ENCODE assay signal across 14 cellular contexts in genomic region chr2:5549061-5549601, GRCh38.
DNase-seq lines count a peak whose midpoint lies in the region; TF ChIP-seq lines count a peak whose summit lies in the region.
"Had no signal": no experiment of that assay in that cellular context is flagged by ENCODE, and none has a peak within 500 bp of the region (broad histone marks: within the 10 kb centered on the region; RNA-seq: fewer than 3 reads in every experiment).

No MANE protein-coding gene starts in this region.

- peaks cover 10 to 12% of the 10 kb centered on the region in 2 donors for H3K4me1 ChIP-seq in thyroid gland
- H3K4me1 ChIP-seq: suprapubic skin had no signal

- H3K9me3 ChIP-seq in thyroid gland = no peaks in the 10 kb centered on the region

- intact Hi-C loops in thyroid gland (cut with DNase I) = no loop called here

- DNase-seq in NCI-H345 (lab: John Stamatoyannopoulos, UW) = peak; percentile 8
- DNase-seq in NCI-H345 treated with DMSO at 0.1 percent for 48 hours (lab: John Stamatoyannopoulos, UW; ENCODE audit: unreplicated experiment) = no peak
- peak; percentile 83 for DNase-seq in astrocyte of the cerebellum (ENCODE audit: low read depth)
- peak; percentile 89 for DNase-seq in left kidney (ENCODE audit: low read depth, low spot score)
- DNase-seq in thyroid gland = peak; percentile 52 to 54
- no peak for DNase-seq in T-helper 2 cell treated with Interferon-gamma antibody and Interleukin-4, amounts not matched to agents 5 μg/mL and 100 μg/mL, for 36 hours (ENCODE audit: low spot score)
- no peak for DNase-seq in amniotic stem cell (lab: John Stamatoyannopoulos, UW)
- no peak for DNase-seq in activated CD4-positive, alpha-beta T cell treated with anti-CD3 and anti-CD28 coated beads, Interleukin-2, amount 50 U/mL, for 4 hours
- DNase-seq: activated CD8-positive, alpha-beta memory T cell treated with anti-CD3 and anti-CD28 coated beads, Interleukin-2, amount 50 U/mL, for 4 hours; CD4-positive, alpha-beta memory T cell; mucosa of descending colon had no signal

- peaks cover 29% of the 10 kb centered on the region for H3K9me3 Mint-ChIP-seq in T-helper 2 cell treated with Interferon-gamma antibody and Interleukin-4, amounts not matched to agents 5 μg/mL and 100 μg/mL, for 36 hours

- H3K36me3 Mint-ChIP-seq in T-helper 2 cell treated with Interferon-gamma antibody and Interleukin-4, amounts not matched to agents 5 μg/mL and 100 μg/mL, for 36 hours (ENCODE audit: low read depth) = no peaks in the 10 kb centered on the region
- H3K36me3 Mint-ChIP-seq: CD4-positive, alpha-beta memory T cell; IgD-negative memory B cell had no signal

- peak overlapping the region; percentile 33 to 53 (median 34) for H3K27ac ChIP-seq in thyroid gland
- H3K27ac ChIP-seq: suprapubic skin had no signal

- TF ChIP-seq CTCF in astrocyte of the cerebellum (IDR thresholded peaks at IDR 0.05; ENCODE audit: low read depth, low read length, missing control alignments) = no peak
- no peak for TF ChIP-seq CTCF in thyroid gland (IDR thresholded peaks at IDR 0.05)

- H3K4me3 ChIP-seq in astrocyte of the cerebellum (ENCODE audit: low read depth, low read length) (no peak overlapping the region), thyroid gland (replicated peaks in 1 of 3) (no peak overlapping the region)
- H3K4me3 ChIP-seq: mucosa of descending colon, suprapubic skin had no signal

- no peak for TF ChIP-seq POLR2A in thyroid gland (IDR thresholded peaks at IDR 0.05)

- no peak overlapping the region for H3K4me3 Mint-ChIP-seq in T-helper 2 cell treated with Interferon-gamma antibody and Interleukin-4, amounts not matched to agents 5 μg/mL and 100 μg/mL, for 36 hours
- H3K4me3 Mint-ChIP-seq: CD4-positive, alpha-beta memory T cell; IgD-negative memory B cell had no signal

- H3K27ac Mint-ChIP-seq in T-helper 2 cell treated with Interferon-gamma antibody and Interleukin-4, amounts not matched to agents 5 μg/mL and 100 μg/mL, for 36 hours = no peak overlapping the region
- H3K27ac Mint-ChIP-seq: activated naive CD4-positive, alpha-beta T cell treated with anti-CD3 and anti-CD28 coated beads, Interleukin-2, amount 50 U/mL, for 72 hours; CD4-positive, alpha-beta memory T cell; IgD-negative memory B cell had no signal

- H3K4me1 Mint-ChIP-seq in T-helper 2 cell treated with Interferon-gamma antibody and Interleukin-4, amounts not matched to agents 5 μg/mL and 100 μg/mL, for 36 hours (ENCODE audit: low read depth) = no peaks in the 10 kb centered on the region
- H3K4me1 Mint-ChIP-seq: CD4-positive, alpha-beta memory T cell; IgD-negative memory B cell had no signal

- H3K36me3 ChIP-seq in thyroid gland = no peaks in the 10 kb centered on the region
- H3K36me3 ChIP-seq: suprapubic skin had no signal

- in situ Hi-C loops in astrocyte of the cerebellum (cut with HindIII; ENCODE audit: low sequenced_read_pairs) = no loop called here

- WGBS in thyroid gland, 2 donors = 43 to 60% methylated on average over 5 of the region's 5 CpGs

- no peaks in the 10 kb centered on the region for H3K27me3 Mint-ChIP-seq in T-helper 2 cell treated with Interferon-gamma antibody and Interleukin-4, amounts not matched to agents 5 μg/mL and 100 μg/mL, for 36 hours (ENCODE audit: low read depth)
- H3K27me3 Mint-ChIP-seq: CD4-positive, alpha-beta memory T cell; IgD-negative memory B cell had no signal

- no peaks in the 10 kb centered on the region for H3K27me3 ChIP-seq in thyroid gland

Comparison
In these comparisons a context has a peak if more than half of its experiments do, and no peak if none do; other contexts are left out.
1. DNase-seq: peak in NCI-H345 (single experiment), astrocyte of the cerebellum (single experiment), left kidney (single experiment) and thyroid gland (2 of 2); none in NCI-H345 treated with DMSO at 0.1 percent for 48 hours (single experiment), T-helper 2 cell treated with Interferon-gamma antibody and Interleukin-4, amounts not matched to agents 5 μg/mL and 100 μg/mL, for 36 hours (single experiment), amniotic stem cell (single experiment) and activated CD4-positive, alpha-beta T cell treated with anti-CD3 and anti-CD28 coated beads, Interleukin-2, amount 50 U/mL, for 4 hours (0 of 2).